In the genomic region with DNA sequence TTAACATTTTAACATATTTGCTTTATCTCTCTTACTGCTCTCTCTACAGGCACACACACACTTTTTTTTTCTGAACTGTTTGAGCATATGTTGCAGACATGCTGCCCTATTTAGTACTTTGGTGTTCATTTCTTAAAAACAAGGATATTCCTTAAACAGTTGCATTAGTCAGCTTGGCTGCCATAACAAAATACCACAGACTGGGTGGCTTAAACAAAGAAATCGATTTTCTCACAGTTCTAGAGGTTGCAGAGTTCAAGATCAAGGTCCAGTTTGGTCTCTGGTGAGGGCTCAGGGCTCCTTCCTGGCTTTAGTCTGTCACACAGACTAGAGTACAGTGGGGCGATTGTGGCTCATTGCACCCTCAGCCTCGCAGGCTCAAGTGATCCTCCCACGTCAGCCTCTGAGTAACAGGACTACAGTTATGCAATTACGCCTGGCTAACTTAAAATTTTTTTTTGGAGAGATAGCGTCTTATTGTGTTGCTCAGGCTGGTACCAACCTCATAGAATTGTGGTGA, we compare ENCODE assay signal across 15 cellular contexts. TPM values are rescaled to one million over a fixed set of nuclear protein-coding genes. Genes with fewer than 3 reads are reported as not detected.
A peak's percentile ranks its signal among the peaks of the same experiment; 100 is the strongest.
DNase-seq lines count a peak whose midpoint lies in the region; ATAC-seq, FAIRE-seq and TF ChIP-seq lines count a peak whose summit lies in the region.
"Had no signal": no experiment of that assay in that cellular context is flagged by ENCODE, and none has a peak within 500 bp of the region (broad histone marks: within the 10 kb centered on the region; RNA-seq: fewer than 3 reads in every experiment).

No MANE protein-coding gene starts in this region.

- peaks cover 66% of the 10 kb centered on the region for H3K4me1 ChIP-seq in HepG2 (ENCODE audit: insufficient read depth, low read length)
- H3K4me1 ChIP-seq: suprapubic skin had no signal

- no peak overlapping the region for H3K4me3 Mint-ChIP-seq in stimulated activated effector memory CD8-positive, alpha-beta T cell treated with anti-CD3 and anti-CD28 coated beads, Interleukin-12 subunit alpha, Interleukin-12 subunit beta, amount 100 ng/mL, for 72 hours
- H3K4me3 Mint-ChIP-seq: brain had no signal

- no peak for TF ChIP-seq POLR2A in HepG2 (IDR thresholded peaks at IDR 0.05; ENCODE audit: insufficient read depth in 1 of 2, low read depth in 2 of 2, low read length in 2 of 2)

- CTCF ChIA-PET in HepG2 (lab: Yijun Ruan, JAX; ENCODE audit: low intra/inter-chr PET ratio, low total read pairs): no interaction called here

- TF ChIP-seq EP300 in HepG2 (IDR thresholded peaks at IDR 0.05; ENCODE audit: low read depth in 2 of 2, low read length in 2 of 2): peak; percentile 52 to 90; a peak in 3 of 4 replicates
- peak; percentile 85; the same call in 1 of the 2 replicates for TF ChIP-seq EP300 in HepG2 (CRISPR knock-in tag; IDR thresholded peaks at IDR 0.05; ENCODE audit: borderline replicate concordance)

- H3K36me3 ChIP-seq in HepG2 (replicated peaks in 1 of 2; ENCODE audit: control insufficient read depth in 1 of 2, insufficient read depth in 2 of 2, low read length in 2 of 2): no peaks in the 10 kb centered on the region
- H3K36me3 ChIP-seq: suprapubic skin had no signal

- H3K4me1 Mint-ChIP-seq in stimulated activated effector memory CD8-positive, alpha-beta T cell treated with anti-CD3 and anti-CD28 coated beads, Interleukin-12 subunit alpha, Interleukin-12 subunit beta, amount 100 ng/mL, for 72 hours: peaks cover 52% of the 10 kb centered on the region

- in situ Hi-C loops in astrocyte of the spinal cord (cut with HindIII; ENCODE audit: low sequenced_read_pairs) (no loop called here), HepG2 (cut with HindIII; ENCODE audit: extremely low pct_ligation_motif_present, low pct_unique_long_range_greater_than_20kb) (loop anchor here (10.0 kb wide), 1 partner anchor 46 kb away; a partner anchor contains a TSS)

- H3K79me2 ChIP-seq in HepG2 (ENCODE audit: insufficient read depth, low read length): peaks cover 80% of the 10 kb centered on the region

- no peaks in the 10 kb centered on the region for H3K9me3 ChIP-seq in HepG2 (ENCODE audit: low read length)
- H3K9me3 ChIP-seq: suprapubic skin had no signal

- intact Hi-C loops in HepG2 (cut with micrococcal nuclease; ENCODE audit: unreplicated experiment): loop anchor here (2.0 kb wide), 1 partner anchor 46 kb away; a partner anchor contains a TSS

- DNase-seq in SIG-M5 treated with dmso at 0.1 percent for 504 hours (lab: John Stamatoyannopoulos, UW; ENCODE audit: unreplicated experiment) (peak; percentile 43), SIG-M5 (lab: John Stamatoyannopoulos, UW) (no peak), astrocyte of the spinal cord (ENCODE audit: low read depth, low spot score) (peak; percentile 4), HepG2 (ENCODE audit: low spot score) (peak; percentile 99), D721Med (ENCODE audit: insufficient read length, low spot score) (no peak)
- DNase-seq in stimulated activated effector memory CD8-positive, alpha-beta T cell treated with anti-CD3 and anti-CD28 coated beads, Interleukin-12 subunit alpha, Interleukin-12 subunit beta, amount 100 ng/mL, for 72 hours (ENCODE audit: low spot score in 2 of 2): no peak
- DNase-seq: DMS79, islet precursor cell had no signal

- no peaks in the 10 kb centered on the region for H3K27me3 ChIP-seq in HepG2 (ENCODE audit: control insufficient read depth in 1 of 2, insufficient read depth in 2 of 2, low read length in 2 of 2)
- H3K27me3 ChIP-seq: suprapubic skin had no signal

- peak overlapping the region; percentile 13; the same call in 1 of the 2 replicates for H3K9ac ChIP-seq in HepG2 (ENCODE audit: insufficient read depth, low read depth, low read length)
- H3K9ac ChIP-seq: parathyroid adenoma had no signal

- H3K9me3 Mint-ChIP-seq in stimulated activated effector memory CD8-positive, alpha-beta T cell treated with anti-CD3 and anti-CD28 coated beads, Interleukin-12 subunit alpha, Interleukin-12 subunit beta, amount 100 ng/mL, for 72 hours: no peaks in the 10 kb centered on the region
- H3K9me3 Mint-ChIP-seq: brain had no signal

- no peak overlapping the region for H3K4me3 ChIP-seq in astrocyte of the spinal cord (ENCODE audit: low read depth, low read length)
- peak overlapping the region in 2 of 3 experiments; percentile 30 to 50; a peak in 3 of 6 replicates for H3K4me3 ChIP-seq in HepG2 (replicated peaks in 1 of 3; ENCODE audit: insufficient read depth in 1 of 3, low read depth in 2 of 3, low read length in 3 of 3)
- H3K4me3 ChIP-seq: suprapubic skin had no signal

- TF ChIP-seq CTCF in astrocyte of the spinal cord (IDR thresholded peaks at IDR 0.05; ENCODE audit: low read depth, low read length) (no peak), HepG2 (CRISPR knock-in tag; IDR thresholded peaks at IDR 0.05) (no peak), D721Med (IDR thresholded peaks at IDR 0.05; ENCODE audit: insufficient read depth, missing control alignments) (no peak)

- peak; percentile 95 for ATAC-seq in HepG2
- ATAC-seq in stimulated activated effector memory CD8-positive, alpha-beta T cell treated with anti-CD3 and anti-CD28 coated beads, Interleukin-12 subunit alpha, Interleukin-12 subunit beta, amount 100 ng/mL, for 72 hours: no peak
- ATAC-seq in GM19452 (IDR thresholded peaks at IDR 0.05; ENCODE audit: unreplicated experiment): no peak
- no peak for ATAC-seq in HG03196 (IDR thresholded peaks at IDR 0.05; ENCODE audit: unreplicated experiment)

- H3K27ac Mint-ChIP-seq in stimulated activated effector memory CD8-positive, alpha-beta T cell treated with anti-CD3 and anti-CD28 coated beads, Interleukin-12 subunit alpha, Interleukin-12 subunit beta, amount 100 ng/mL, for 72 hours: peak overlapping the region; percentile 44

- no peaks in the 10 kb centered on the region for H3K36me3 Mint-ChIP-seq in stimulated activated effector memory CD8-positive, alpha-beta T cell treated with anti-CD3 and anti-CD28 coated beads, Interleukin-12 subunit alpha, Interleukin-12 subunit beta, amount 100 ng/mL, for 72 hours

- BruUV-seq in HepG2 (replicated peaks; lab: Mats Ljungman, UMichigan): no TSS peak

- FAIRE-seq in HepG2 (lab: Jason Lieb, UNC) (peak; percentile 100), D721Med (lab: Jason Lieb, UNC) (no peak)
- FAIRE-seq: GM12892 had no signal

- WGBS in HepG2 (ENCODE audit: low lambda C conversion rate): 0% methylated on average over 6 of the region's 6 CpGs

- TF ChIP-seq RAD21 in HepG2 (CRISPR knock-in tag; IDR thresholded peaks at IDR 0.05): 0 out of 2 replicates have a peak, but pooled peaks have one; percentile 24

- peaks cover 37% of the 10 kb centered on the region for H4K20me1 ChIP-seq in HepG2 (ENCODE audit: insufficient read depth, low read length)

- H3K27ac ChIP-seq in HepG2 (ENCODE audit: extremely low read length, insufficient read depth, low read length): peak overlapping the region; percentile 75
- H3K27ac ChIP-seq: 22Rv1, parathyroid adenoma, suprapubic skin had no signal

- H2AFZ ChIP-seq in HepG2 (ENCODE audit: low read length): no peak overlapping the region
- H2AFZ ChIP-seq: parathyroid adenoma had no signal

- H3K4me2 ChIP-seq in HepG2 (ENCODE audit: low read depth, low read length): peak overlapping the region; percentile 75

- POLR2A ChIA-PET in HepG2 (lab: Yijun Ruan, JAX): interaction anchor here (0.6 to 2.7 kb wide), 3 partner anchors 21 to 47 kb away, joined by 3 to 27 read pairs (median 6); a partner anchor contains a TSS

TF ChIP-seq in HepG2, 621 proteins besides CTCF, POLR2A, EP300 and RAD21 (continues in another document):
- no peak for TF ChIP-seq ZNF235 (CRISPR knock-in tag; IDR thresholded peaks at IDR 0.05; ENCODE audit: borderline replicate concordance)
- no peak for TF ChIP-seq MTA3 (CRISPR knock-in tag; IDR thresholded peaks at IDR 0.05)
- TF ChIP-seq ZNF781 (CRISPR knock-in tag; IDR thresholded peaks at IDR 0.05; ENCODE audit: borderline replicate concordance, not compliant biosample characterization): no peak
- no peak for TF ChIP-seq ZSCAN30 (CRISPR knock-in tag; IDR thresholded peaks at IDR 0.05)
- peak; percentile 88 for TF ChIP-seq FOXO1 (CRISPR knock-in tag; IDR thresholded peaks at IDR 0.05)
- peak; percentile 67 for TF ChIP-seq ZEB1 (IDR thresholded peaks at IDR 0.05; ENCODE audit: insufficient replicate concordance, low read depth)

RNA-seq across cellular contexts. Expression of a gene that starts 46.7 kb away (rescaled TPM):
- total RNA-seq in HepG2 (2016; rRNA removed; fragmentation: Illumina TruSeq; extraction: Trizol): 8.0 and 12.2 TPM in 2 replicates
- 4.7 and 5.9 TPM in 2 replicates for total RNA-seq in HepG2 (2016; cell fraction: cytosol; rRNA removed; fragmentation: Illumina TruSeq; extraction: Trizol; ENCODE audit: low read depth)
- total RNA-seq in HepG2 (2016; cell fraction: insoluble cytoplasmic fraction; rRNA removed; fragmentation: Illumina TruSeq; extraction: Trizol): 7.4 and 10.7 TPM in 2 replicates
- 5.9 and 6.6 TPM in 2 replicates for total RNA-seq in HepG2 (2016; cell fraction: membrane; rRNA removed; fragmentation: Illumina TruSeq; extraction: Trizol)
- 14.7 and 15.3 TPM in 2 replicates for total RNA-seq in HepG2 (2016; cell fraction: nucleus; rRNA removed; fragmentation: Illumina TruSeq; extraction: Trizol)
- polyA plus RNA-seq in HepG2 (2011; rRNA removed): 8.8 and 8.9 TPM in 2 replicates
- polyA plus RNA-seq in HepG2 (2011; cell fraction: cytosol; rRNA removed): 4.3 and 5.0 TPM in 2 replicates
- 8.2 and 8.6 TPM in 2 replicates for polyA plus RNA-seq in HepG2 (2011; cell fraction: nucleus; rRNA removed)
- polyA plus RNA-seq in HepG2 (2012): 8.0 and 10.3 TPM in 2 replicates
- 0.62 and 0.84 TPM in 2 replicates for polyA plus RNA-seq in HepG2 (2016; cell fraction: cytosol; fragmentation: Illumina TruSeq; extraction: Trizol; ENCODE audit: low read depth)
- 12.1 and 15.1 TPM in 2 replicates for polyA plus RNA-seq in HepG2 (2016; cell fraction: insoluble cytoplasmic fraction; fragmentation: Illumina TruSeq; extraction: Trizol; ENCODE audit: low read depth)
- polyA plus RNA-seq in HepG2 (2016; cell fraction: membrane; fragmentation: Illumina TruSeq; extraction: Trizol; ENCODE audit: low read depth): 2.4 and 3.2 TPM in 2 replicates
- 11.6 and 13.0 TPM in 2 replicates for polyA plus RNA-seq in HepG2 (2016; cell fraction: nucleus; fragmentation: Illumina TruSeq; extraction: Trizol; ENCODE audit: insufficient read depth, low read depth)
- polyA minus RNA-seq in HepG2 (2011; rRNA and poly(A)+ RNA removed; ENCODE audit: low replicate concordance): 10.8 and 24.5 TPM in 2 replicates
- polyA minus RNA-seq in HepG2 (2011; cell fraction: cytosol; rRNA and poly(A)+ RNA removed): 8.4 and 10.9 TPM in 2 replicates
- 25.5 and 29.1 TPM in 2 replicates for polyA minus RNA-seq in HepG2 (2011; cell fraction: nucleus; rRNA and poly(A)+ RNA removed)

Comparison
In these comparisons a context has a peak if more than half of its experiments do, and no peak if none do; other contexts are left out.
1. DNase-seq: peak in SIG-M5 treated with dmso at 0.1 percent for 504 hours (single experiment), astrocyte of the spinal cord (single experiment) and HepG2 (single experiment); none in SIG-M5 (single experiment), stimulated activated effector memory CD8-positive, alpha-beta T cell treated with anti-CD3 and anti-CD28 coated beads, Interleukin-12 subunit alpha, Interleukin-12 subunit beta, amount 100 ng/mL, for 72 hours (0 of 2) and D721Med (single experiment).